ENCODE assay signal across 1 cellular context in the genomic region with DNA sequence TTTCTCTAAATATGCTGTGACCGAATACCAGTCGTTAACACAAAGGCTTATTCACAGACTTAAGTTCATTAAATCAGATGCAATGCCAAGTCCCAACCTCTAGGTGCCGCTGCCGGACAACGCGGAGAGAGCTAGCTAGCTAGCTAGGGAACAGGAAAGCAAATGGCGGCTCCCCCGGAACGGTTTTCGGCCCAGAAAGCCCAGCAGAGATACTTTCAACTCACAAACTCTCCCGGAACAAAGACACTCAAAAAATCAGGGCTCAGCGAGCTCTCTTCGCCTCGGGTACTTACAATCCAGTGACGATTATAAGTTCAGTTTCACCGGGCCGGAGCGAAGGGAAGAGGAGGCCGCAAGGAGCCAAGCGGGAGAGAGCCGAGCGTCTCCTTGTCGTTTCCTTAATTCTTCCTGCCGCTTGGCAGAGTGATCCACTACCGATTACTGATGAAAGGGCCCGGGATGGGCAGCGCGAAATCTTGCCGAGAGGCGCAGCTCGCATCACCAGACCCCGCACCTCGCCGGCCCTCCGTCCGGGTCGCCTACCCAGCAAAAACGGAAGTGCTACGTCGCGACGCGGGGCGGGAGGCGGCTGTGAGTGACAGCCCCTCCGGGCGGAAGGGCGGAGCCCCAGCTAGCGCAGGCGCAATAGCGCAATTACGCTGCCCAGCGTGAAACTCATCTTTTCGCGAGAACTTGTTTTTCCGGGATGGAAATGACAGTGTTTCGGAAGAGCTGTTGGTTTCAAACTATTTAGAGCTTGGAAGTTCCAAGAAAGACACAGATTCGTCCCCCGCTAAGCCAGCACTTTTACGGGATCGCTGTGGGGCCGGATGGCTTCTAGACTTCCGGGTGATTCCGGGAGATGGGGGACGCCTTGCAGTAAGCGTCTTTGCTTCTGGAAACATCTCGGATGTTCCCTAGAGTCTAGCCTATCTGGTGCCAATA.
TF ChIP-seq lines count a peak whose summit lies in the region.

A gene with protein sequence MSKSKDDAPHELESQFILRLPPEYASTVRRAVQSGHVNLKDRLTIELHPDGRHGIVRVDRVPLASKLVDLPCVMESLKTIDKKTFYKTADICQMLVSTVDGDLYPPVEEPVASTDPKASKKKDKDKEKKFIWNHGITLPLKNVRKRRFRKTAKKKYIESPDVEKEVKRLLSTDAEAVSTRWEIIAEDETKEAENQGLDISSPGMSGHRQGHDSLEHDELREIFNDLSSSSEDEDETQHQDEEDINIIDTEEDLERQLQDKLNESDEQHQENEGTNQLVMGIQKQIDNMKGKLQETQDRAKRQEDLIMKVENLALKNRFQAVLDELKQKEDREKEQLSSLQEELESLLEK (minus strand): TSS at position 560 of the 945 bp plus-strand sequence. CDS start 740 bp downstream, outside the sequence.

TF ChIP-seq in K562, 482 proteins besides CTCF, POLR2A, EP300 and RAD21 (continued from another document and continues in another):
- TF ChIP-seq, protein P1, sequence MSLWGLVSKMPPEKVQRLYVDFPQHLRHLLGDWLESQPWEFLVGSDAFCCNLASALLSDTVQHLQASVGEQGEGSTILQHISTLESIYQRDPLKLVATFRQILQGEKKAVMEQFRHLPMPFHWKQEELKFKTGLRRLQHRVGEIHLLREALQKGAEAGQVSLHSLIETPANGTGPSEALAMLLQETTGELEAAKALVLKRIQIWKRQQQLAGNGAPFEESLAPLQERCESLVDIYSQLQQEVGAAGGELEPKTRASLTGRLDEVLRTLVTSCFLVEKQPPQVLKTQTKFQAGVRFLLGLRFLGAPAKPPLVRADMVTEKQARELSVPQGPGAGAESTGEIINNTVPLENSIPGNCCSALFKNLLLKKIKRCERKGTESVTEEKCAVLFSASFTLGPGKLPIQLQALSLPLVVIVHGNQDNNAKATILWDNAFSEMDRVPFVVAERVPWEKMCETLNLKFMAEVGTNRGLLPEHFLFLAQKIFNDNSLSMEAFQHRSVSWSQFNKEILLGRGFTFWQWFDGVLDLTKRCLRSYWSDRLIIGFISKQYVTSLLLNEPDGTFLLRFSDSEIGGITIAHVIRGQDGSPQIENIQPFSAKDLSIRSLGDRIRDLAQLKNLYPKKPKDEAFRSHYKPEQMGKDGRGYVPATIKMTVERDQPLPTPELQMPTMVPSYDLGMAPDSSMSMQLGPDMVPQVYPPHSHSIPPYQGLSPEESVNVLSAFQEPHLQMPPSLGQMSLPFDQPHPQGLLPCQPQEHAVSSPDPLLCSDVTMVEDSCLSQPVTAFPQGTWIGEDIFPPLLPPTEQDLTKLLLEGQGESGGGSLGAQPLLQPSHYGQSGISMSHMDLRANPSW (CRISPR knock-in tag; IDR thresholded peaks at IDR 0.05) = 0 out of 2 replicates have a peak, but pooled peaks have one; percentile 46
- TF ChIP-seq PHF8 (IDR thresholded peaks at IDR 0.05; ENCODE audit: borderline replicate concordance, low read length) (peak; percentile 99), POLR2H (tag; IDR thresholded peaks at IDR 0.05; ENCODE audit: low read depth) (peak; percentile 95), ERF (CRISPR knock-in tag; IDR thresholded peaks at IDR 0.05) (0 out of 2 replicates have a peak, but pooled peaks have one; percentile 25), SMARCA5 (IDR thresholded peaks at IDR 0.05) (peak; percentile 17; the same call in 1 of the 2 replicates), ZNF143 (CRISPR knock-in tag; IDR thresholded peaks at IDR 0.05) (peak; percentile 44; the same call in 1 of the 2 replicates), RBBP5 (IDR thresholded peaks at IDR 0.05; ENCODE audit: borderline replicate concordance, insufficient read depth, low read length, poor library complexity, severe bottlenecking) (peak; percentile 58), HLTF (IDR thresholded peaks at IDR 0.05) (peak; percentile 67; the same call in 1 of the 2 replicates), ZNF224 (CRISPR knock-in tag; IDR thresholded peaks at IDR 0.05) (0 out of 2 replicates have a peak, but pooled peaks have one; percentile 33), SMARCC2 (IDR thresholded peaks at IDR 0.05; ENCODE audit: low read depth) (peak; percentile 93), HEY1 (CRISPR knock-in tag; IDR thresholded peaks at IDR 0.05; ENCODE audit: borderline replicate concordance) (0 out of 2 replicates have a peak, but pooled peaks have one; percentile 38), TEAD1 (CRISPR knock-in tag; IDR thresholded peaks at IDR 0.05) (peak; percentile 51 to 52; a peak in 1 of 4 replicates), CREB1 (IDR thresholded peaks at IDR 0.05) (peak; percentile 76), CREB1 (CRISPR knock-in tag; IDR thresholded peaks at IDR 0.05) (peak; percentile 85), CBX3 (IDR thresholded peaks at IDR 0.05; ENCODE audit: borderline replicate concordance in 1 of 2, low read length in 2 of 2) (peak in 1 of 2 experiments; percentile 21; a peak in 2 of 3 replicates), ZNF589 (CRISPR knock-in tag; IDR thresholded peaks at IDR 0.05; ENCODE audit: low read depth) (peak; percentile 76), BCOR (IDR thresholded peaks at IDR 0.05) (0 out of 2 replicates have a peak, but pooled peaks have one; percentile 45), STAT5A (IDR thresholded peaks at IDR 0.05; ENCODE audit: borderline replicate concordance, low read length) (no peak), DDX20 (tag; IDR thresholded peaks at IDR 0.05; ENCODE audit: low read depth) (no peak), SUPT5H (IDR thresholded peaks at IDR 0.05) (peak; percentile 98), HDAC2 (IDR thresholded peaks at IDR 0.05) (no peak), RAD51 (IDR thresholded peaks at IDR 0.05; ENCODE audit: borderline replicate concordance, low read depth) (no peak), SMARCE1 (IDR thresholded peaks at IDR 0.05) (peak; percentile 92), ZNF644 (tag; IDR thresholded peaks at IDR 0.05; ENCODE audit: low read depth) (peak; percentile 69; the same call in 1 of the 2 replicates), RCOR1 (IDR thresholded peaks at IDR 0.05; ENCODE audit: borderline replicate concordance in 1 of 2, low read depth in 2 of 2, low read length in 2 of 2) (peak in 1 of 2 experiments; percentile 17; a peak in 1 of 4 replicates)
- TF ChIP-seq, protein P2, sequence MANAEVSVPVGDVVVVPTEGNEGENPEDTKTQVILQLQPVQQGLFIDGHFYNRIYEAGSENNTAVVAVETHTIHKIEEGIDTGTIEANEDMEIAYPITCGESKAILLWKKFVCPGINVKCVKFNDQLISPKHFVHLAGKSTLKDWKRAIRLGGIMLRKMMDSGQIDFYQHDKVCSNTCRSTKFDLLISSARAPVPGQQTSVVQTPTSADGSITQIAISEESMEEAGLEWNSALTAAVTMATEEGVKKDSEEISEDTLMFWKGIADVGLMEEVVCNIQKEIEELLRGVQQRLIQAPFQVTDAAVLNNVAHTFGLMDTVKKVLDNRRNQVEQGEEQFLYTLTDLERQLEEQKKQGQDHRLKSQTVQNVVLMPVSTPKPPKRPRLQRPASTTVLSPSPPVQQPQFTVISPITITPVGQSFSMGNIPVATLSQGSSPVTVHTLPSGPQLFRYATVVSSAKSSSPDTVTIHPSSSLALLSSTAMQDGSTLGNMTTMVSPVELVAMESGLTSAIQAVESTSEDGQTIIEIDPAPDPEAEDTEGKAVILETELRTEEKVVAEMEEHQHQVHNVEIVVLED (CRISPR knock-in tag; IDR thresholded peaks at IDR 0.05) = peak; percentile 87
- TF ChIP-seq, protein P3, sequence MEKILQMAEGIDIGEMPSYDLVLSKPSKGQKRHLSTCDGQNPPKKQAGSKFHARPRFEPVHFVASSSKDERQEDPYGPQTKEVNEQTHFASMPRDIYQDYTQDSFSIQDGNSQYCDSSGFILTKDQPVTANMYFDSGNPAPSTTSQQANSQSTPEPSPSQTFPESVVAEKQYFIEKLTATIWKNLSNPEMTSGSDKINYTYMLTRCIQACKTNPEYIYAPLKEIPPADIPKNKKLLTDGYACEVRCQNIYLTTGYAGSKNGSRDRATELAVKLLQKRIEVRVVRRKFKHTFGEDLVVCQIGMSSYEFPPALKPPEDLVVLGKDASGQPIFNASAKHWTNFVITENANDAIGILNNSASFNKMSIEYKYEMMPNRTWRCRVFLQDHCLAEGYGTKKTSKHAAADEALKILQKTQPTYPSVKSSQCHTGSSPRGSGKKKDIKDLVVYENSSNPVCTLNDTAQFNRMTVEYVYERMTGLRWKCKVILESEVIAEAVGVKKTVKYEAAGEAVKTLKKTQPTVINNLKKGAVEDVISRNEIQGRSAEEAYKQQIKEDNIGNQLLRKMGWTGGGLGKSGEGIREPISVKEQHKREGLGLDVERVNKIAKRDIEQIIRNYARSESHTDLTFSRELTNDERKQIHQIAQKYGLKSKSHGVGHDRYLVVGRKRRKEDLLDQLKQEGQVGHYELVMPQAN (IDR thresholded peaks at IDR 0.05; ENCODE audit: borderline replicate concordance) = no peak; the same call in 1 of the 2 replicates
- TF ChIP-seq, protein P4, sequence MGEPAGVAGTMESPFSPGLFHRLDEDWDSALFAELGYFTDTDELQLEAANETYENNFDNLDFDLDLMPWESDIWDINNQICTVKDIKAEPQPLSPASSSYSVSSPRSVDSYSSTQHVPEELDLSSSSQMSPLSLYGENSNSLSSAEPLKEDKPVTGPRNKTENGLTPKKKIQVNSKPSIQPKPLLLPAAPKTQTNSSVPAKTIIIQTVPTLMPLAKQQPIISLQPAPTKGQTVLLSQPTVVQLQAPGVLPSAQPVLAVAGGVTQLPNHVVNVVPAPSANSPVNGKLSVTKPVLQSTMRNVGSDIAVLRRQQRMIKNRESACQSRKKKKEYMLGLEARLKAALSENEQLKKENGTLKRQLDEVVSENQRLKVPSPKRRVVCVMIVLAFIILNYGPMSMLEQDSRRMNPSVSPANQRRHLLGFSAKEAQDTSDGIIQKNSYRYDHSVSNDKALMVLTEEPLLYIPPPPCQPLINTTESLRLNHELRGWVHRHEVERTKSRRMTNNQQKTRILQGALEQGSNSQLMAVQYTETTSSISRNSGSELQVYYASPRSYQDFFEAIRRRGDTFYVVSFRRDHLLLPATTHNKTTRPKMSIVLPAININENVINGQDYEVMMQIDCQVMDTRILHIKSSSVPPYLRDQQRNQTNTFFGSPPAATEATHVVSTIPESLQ (CRISPR knock-in tag; IDR thresholded peaks at IDR 0.05) = peak; percentile 91
- TF ChIP-seq, protein P5, sequence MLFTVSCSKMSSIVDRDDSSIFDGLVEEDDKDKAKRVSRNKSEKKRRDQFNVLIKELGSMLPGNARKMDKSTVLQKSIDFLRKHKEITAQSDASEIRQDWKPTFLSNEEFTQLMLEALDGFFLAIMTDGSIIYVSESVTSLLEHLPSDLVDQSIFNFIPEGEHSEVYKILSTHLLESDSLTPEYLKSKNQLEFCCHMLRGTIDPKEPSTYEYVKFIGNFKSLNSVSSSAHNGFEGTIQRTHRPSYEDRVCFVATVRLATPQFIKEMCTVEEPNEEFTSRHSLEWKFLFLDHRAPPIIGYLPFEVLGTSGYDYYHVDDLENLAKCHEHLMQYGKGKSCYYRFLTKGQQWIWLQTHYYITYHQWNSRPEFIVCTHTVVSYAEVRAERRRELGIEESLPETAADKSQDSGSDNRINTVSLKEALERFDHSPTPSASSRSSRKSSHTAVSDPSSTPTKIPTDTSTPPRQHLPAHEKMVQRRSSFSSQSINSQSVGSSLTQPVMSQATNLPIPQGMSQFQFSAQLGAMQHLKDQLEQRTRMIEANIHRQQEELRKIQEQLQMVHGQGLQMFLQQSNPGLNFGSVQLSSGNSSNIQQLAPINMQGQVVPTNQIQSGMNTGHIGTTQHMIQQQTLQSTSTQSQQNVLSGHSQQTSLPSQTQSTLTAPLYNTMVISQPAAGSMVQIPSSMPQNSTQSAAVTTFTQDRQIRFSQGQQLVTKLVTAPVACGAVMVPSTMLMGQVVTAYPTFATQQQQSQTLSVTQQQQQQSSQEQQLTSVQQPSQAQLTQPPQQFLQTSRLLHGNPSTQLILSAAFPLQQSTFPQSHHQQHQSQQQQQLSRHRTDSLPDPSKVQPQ (CRISPR knock-in tag; IDR thresholded peaks at IDR 0.05; ENCODE audit: borderline replicate concordance) = no peak
- TF ChIP-seq, protein P6, sequence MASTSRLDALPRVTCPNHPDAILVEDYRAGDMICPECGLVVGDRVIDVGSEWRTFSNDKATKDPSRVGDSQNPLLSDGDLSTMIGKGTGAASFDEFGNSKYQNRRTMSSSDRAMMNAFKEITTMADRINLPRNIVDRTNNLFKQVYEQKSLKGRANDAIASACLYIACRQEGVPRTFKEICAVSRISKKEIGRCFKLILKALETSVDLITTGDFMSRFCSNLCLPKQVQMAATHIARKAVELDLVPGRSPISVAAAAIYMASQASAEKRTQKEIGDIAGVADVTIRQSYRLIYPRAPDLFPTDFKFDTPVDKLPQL (IDR thresholded peaks at IDR 0.05; ENCODE audit: extremely low read depth, insufficient read length) = no peak
- TF ChIP-seq, protein P7, sequence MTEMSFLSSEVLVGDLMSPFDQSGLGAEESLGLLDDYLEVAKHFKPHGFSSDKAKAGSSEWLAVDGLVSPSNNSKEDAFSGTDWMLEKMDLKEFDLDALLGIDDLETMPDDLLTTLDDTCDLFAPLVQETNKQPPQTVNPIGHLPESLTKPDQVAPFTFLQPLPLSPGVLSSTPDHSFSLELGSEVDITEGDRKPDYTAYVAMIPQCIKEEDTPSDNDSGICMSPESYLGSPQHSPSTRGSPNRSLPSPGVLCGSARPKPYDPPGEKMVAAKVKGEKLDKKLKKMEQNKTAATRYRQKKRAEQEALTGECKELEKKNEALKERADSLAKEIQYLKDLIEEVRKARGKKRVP (CRISPR knock-in tag; IDR thresholded peaks at IDR 0.05) = peak; percentile 30; the same call in 1 of the 2 replicates
- TF ChIP-seq, protein P8, sequence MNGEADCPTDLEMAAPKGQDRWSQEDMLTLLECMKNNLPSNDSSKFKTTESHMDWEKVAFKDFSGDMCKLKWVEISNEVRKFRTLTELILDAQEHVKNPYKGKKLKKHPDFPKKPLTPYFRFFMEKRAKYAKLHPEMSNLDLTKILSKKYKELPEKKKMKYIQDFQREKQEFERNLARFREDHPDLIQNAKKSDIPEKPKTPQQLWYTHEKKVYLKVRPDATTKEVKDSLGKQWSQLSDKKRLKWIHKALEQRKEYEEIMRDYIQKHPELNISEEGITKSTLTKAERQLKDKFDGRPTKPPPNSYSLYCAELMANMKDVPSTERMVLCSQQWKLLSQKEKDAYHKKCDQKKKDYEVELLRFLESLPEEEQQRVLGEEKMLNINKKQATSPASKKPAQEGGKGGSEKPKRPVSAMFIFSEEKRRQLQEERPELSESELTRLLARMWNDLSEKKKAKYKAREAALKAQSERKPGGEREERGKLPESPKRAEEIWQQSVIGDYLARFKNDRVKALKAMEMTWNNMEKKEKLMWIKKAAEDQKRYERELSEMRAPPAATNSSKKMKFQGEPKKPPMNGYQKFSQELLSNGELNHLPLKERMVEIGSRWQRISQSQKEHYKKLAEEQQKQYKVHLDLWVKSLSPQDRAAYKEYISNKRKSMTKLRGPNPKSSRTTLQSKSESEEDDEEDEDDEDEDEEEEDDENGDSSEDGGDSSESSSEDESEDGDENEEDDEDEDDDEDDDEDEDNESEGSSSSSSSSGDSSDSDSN (IDR thresholded peaks at IDR 0.05; ENCODE audit: borderline replicate concordance in 1 of 2, low read depth in 2 of 2, low read length in 2 of 2) = 0 out of 4 replicates have a peak, but pooled peaks of 1 of the 2 experiments have one; percentile 51
